Comparison of ENCODE assay signal across 6 cellular contexts in the genomic region with DNA sequence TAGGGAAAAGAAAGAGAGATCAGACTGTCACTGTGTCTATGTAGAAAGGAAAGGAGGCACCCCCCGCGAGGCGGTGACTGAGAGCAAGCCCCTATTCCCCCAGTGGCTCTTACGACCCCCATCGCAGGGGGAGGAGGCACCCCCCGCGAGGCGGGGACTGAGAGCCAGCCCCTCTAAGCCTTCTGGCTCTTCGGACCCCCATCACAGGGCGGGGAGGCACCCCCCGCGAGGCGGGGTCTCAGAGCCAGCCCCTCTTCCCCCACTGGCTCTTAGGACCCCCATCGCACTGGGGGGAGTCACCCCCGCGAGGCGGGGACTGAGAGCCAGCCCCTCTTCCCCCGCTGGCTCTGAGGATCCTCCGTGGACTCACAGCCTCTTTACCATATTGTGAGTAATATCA. TPM values are rescaled to one million over a fixed set of nuclear protein-coding genes. Genes with fewer than 3 reads are reported as not detected.
"Had no signal": no experiment of that assay in that cellular context is flagged by ENCODE, and none has a peak within 500 bp of the region (broad histone marks: within the 10 kb centered on the region; RNA-seq: fewer than 3 reads in every experiment).

No MANE protein-coding gene starts in this region.

RNA-seq across cellular contexts. Expression of a gene that starts 23.9 kb away (rescaled TPM):
- total RNA-seq: LHCN-M2, PC-9, Right ventricle myocardium superior, RPMI7951, SJSA1 had no signal
- polyA plus RNA-seq: SK-N-SH had no signal
